ENCODE assay signal across 9 cellular contexts in the genomic region with DNA sequence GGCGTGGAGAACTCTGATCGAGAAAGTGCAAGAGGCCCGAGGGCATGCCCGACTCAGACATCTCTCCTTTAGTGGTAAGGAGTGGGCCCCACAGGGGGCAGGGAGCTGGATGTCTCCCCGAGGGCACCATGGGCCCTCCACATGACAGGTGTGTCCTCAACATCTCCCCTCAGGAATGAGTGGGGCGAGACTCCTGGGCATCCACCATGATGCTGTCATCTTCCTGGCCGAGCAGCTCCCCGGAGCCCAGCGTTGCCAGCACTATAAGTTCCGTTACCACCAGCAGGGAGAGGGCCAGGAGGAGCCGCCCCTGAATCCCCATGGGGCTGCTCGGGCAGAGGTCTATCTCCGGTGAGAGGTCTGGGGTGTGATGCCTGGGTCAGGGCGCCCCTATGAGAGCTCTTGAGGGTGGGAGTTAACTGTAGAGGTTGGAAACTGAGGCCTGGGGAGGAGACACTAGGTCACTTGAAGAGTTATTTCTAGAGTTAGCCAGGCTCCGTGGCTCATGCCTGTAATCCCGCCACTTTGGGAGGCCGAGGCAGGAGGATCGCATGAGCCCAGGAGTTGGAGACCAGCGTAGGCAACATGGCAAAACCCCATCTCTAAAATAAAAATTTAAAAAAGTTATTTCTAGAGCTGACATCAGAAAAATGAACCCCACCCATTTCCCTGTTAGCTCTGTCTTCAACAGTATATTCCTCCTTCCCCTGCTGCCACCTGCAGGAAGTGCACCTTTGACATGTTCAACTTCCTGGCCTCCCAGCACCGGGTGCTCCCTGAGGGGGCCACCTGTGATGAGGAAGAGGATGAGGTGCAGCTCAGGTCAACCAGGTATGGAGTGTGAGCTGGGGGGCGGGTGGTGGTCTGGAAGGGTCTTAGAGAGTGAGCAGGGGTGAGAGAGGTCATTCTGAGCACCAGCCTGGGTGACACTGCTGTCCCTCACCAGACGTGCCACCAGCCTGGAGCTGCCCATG. TPM values are rescaled to one million over a fixed set of nuclear protein-coding genes. Genes with fewer than 3 reads are reported as not detected.
DNase-seq lines count a peak whose midpoint lies in the region; ATAC-seq and TF ChIP-seq lines count a peak whose summit lies in the region.
"Had no signal": no experiment of that assay in that cellular context is flagged by ENCODE, and none has a peak within 500 bp of the region (broad histone marks: within the 10 kb centered on the region; RNA-seq: fewer than 3 reads in every experiment).

No MANE protein-coding gene starts in this region.

- H3K9me3 ChIP-seq in heart left ventricle (no peaks in the 10 kb centered on the region), OCI-LY1 (ENCODE audit: low read length) (no peaks in the 10 kb centered on the region), endodermal cell (ENCODE audit: control insufficient read depth, low read length) (no peaks in the 10 kb centered on the region)
- H3K9me3 ChIP-seq: esophagus muscularis mucosa had no signal

- no peak for TF ChIP-seq POLR2A in heart left ventricle (IDR thresholded peaks at IDR 0.05)

- no peaks in the 10 kb centered on the region for H3K9me2 ChIP-seq in OCI-LY1 (ENCODE audit: low read depth, low read length)

- no peaks in the 10 kb centered on the region for H3K9me3 Mint-ChIP-seq in endodermal cell

- peaks cover 49% of the 10 kb centered on the region for H3K36me3 Mint-ChIP-seq in endodermal cell (ENCODE audit: low read depth)

- intact Hi-C loops in left ventricle myocardium superior (cut with micrococcal nuclease) (no loop called here), heart left ventricle (cut with DNase I) (no loop called here)

- H3K4me1 ChIP-seq in heart left ventricle (peaks cover 3 to 30% (median 14%) of the 10 kb centered on the region in 12 donors), OCI-LY1 (ENCODE audit: insufficient read depth, low read length, severe bottlenecking) (peaks cover 22% of the 10 kb centered on the region), endodermal cell (ENCODE audit: control insufficient read depth, insufficient read depth, low read length) (no peaks in the 10 kb centered on the region)

- no peaks in the 10 kb centered on the region for H3K4me1 Mint-ChIP-seq in endodermal cell

- DNase-seq in left ventricle myocardium superior, result peak; percentile 31
- DNase-seq in heart left ventricle, result no peak
- DNase-seq in endodermal cell, result no peak
- no peak for DNase-seq in NCI-H2171 treated with DMSO at 0.1 percent for 48 hours (lab: John Stamatoyannopoulos, UW)
- no peak for DNase-seq in NOMO-1 (lab: John Stamatoyannopoulos, UW; ENCODE audit: unreplicated experiment in 2 of 2)
- no peak for DNase-seq in hippocampal formation (lab: John Stamatoyannopoulos, UW)

- H3K27me3 Mint-ChIP-seq in endodermal cell (ENCODE audit: insufficient read depth), result no peaks in the 10 kb centered on the region

- ATAC-seq in left ventricle myocardium superior (no peak), heart left ventricle (no peak), GM18520 (IDR thresholded peaks at IDR 0.05; ENCODE audit: unreplicated experiment) (no peak)

- H3K4me3 ChIP-seq in heart left ventricle, result no peak overlapping the region
- no peak overlapping the region for H3K4me3 ChIP-seq in OCI-LY1 (ENCODE audit: low read depth, low read length, poor library complexity, severe bottlenecking)
- H3K4me3 ChIP-seq in endodermal cell (ENCODE audit: low read length), result no peak overlapping the region
- H3K4me3 ChIP-seq: esophagus muscularis mucosa had no signal

- no peak overlapping the region for H3K9ac ChIP-seq in OCI-LY1 (ENCODE audit: low read length)
- no peak overlapping the region for H3K9ac ChIP-seq in endodermal cell (ENCODE audit: extremely low read depth, low read length, poor library complexity, severe bottlenecking)

- H4K20me1 ChIP-seq in OCI-LY1 (ENCODE audit: insufficient read depth, low read length), result no peaks in the 10 kb centered on the region

- H3K4me3 Mint-ChIP-seq in endodermal cell, result no peak overlapping the region

- TF ChIP-seq CTCF in heart left ventricle (IDR thresholded peaks at IDR 0.05) (no peak), OCI-LY1 (IDR thresholded peaks at IDR 0.05; ENCODE audit: low read length) (peak; percentile 21; the same call in 1 of the 2 replicates), endodermal cell (conservative IDR thresholded peaks at IDR 0.05) (peak; percentile 52)

- H3K36me3 ChIP-seq in heart left ventricle (peaks cover 0 to 70% (median 62%) of the 10 kb centered on the region in 9 donors), OCI-LY1 (ENCODE audit: insufficient read depth, low read length) (peaks cover 62% of the 10 kb centered on the region), endodermal cell (ENCODE audit: control insufficient read depth, insufficient read depth, low read length) (peaks cover 56% of the 10 kb centered on the region)

- H3F3A ChIP-seq in OCI-LY1 (ENCODE audit: insufficient read depth, low read length), result no peaks in the 10 kb centered on the region

- no peak overlapping the region for H3K27ac Mint-ChIP-seq in endodermal cell

- no peak overlapping the region for H3K4me2 ChIP-seq in OCI-LY1 (ENCODE audit: low read length)

- WGBS in heart left ventricle, 4 donors, result 87 to 91% (median 89%) methylated on average over 17 to 22 of the region's 22 CpGs
- 92 to 98% methylated on average over 11 to 22 of the region's 22 CpGs for WGBS in endodermal cell (ENCODE audit: insufficient coverage in 1 of 2, insufficient read length in 1 of 2), 2 experiments

- H3K27me3 ChIP-seq in heart left ventricle (no peaks in the 10 kb centered on the region), OCI-LY1 (ENCODE audit: insufficient read depth, low read length) (no peaks in the 10 kb centered on the region), endodermal cell (ENCODE audit: control insufficient read depth, insufficient read depth, low read length, poor library complexity, severe bottlenecking) (no peaks in the 10 kb centered on the region)
- H3K27me3 ChIP-seq: esophagus muscularis mucosa had no signal

- H3K27ac ChIP-seq in heart left ventricle (no peak overlapping the region), OCI-LY1 (ENCODE audit: low read depth, low read length, poor library complexity, severe bottlenecking) (no peak overlapping the region), endodermal cell (ENCODE audit: low read depth, low read length) (no peak overlapping the region)

- H2AFZ ChIP-seq in OCI-LY1 (ENCODE audit: low read length), result no peak overlapping the region

- no peaks in the 10 kb centered on the region for H3K79me2 ChIP-seq in OCI-LY1 (ENCODE audit: insufficient read depth, low read length)

RNA-seq across cellular contexts. Expression of gene IGFLR1, which starts 5.1 kb away (rescaled TPM):
- 3.2 TPM for total RNA-seq in left ventricle myocardium superior
- 10 to 100 TPM in 1 of 9 donors, 1 to 10 TPM in 7, under 1 TPM in 1; 0.74 to 25.2 (median 3.6) TPM for total RNA-seq in heart left ventricle
- 10 to 100 TPM in 1 of 2 donors, 1 to 10 TPM in 1; 3.4 to 10.8 TPM for polyA plus RNA-seq in heart left ventricle
- total RNA-seq in endodermal cell, result 1 to 10 TPM; 4.6 to 7.1 TPM
- polyA plus RNA-seq in endodermal cell (2013, experiment 1 of 2), result 9.0 TPM
- 6.1 TPM for polyA plus RNA-seq in endodermal cell (2013, experiment 2 of 2)

RNA-seq across cellular contexts. Expression of gene U2AF1L4, which starts 8.0 kb away (rescaled TPM):
- total RNA-seq in left ventricle myocardium superior (18.4 TPM), heart left ventricle (10 to 100 TPM; 14.3 to 32.8 (median 20.9) TPM), endodermal cell (10 to 100 TPM; 17.3 to 23.2 TPM)
- 10 to 100 TPM in 1 of 2 donors, 1 to 10 TPM in 1; 7.2 to 27.1 TPM for polyA plus RNA-seq in heart left ventricle
- polyA plus RNA-seq in endodermal cell (2013, experiment 1 of 2), result 20.7 TPM
- 16.6 TPM for polyA plus RNA-seq in endodermal cell (2013, experiment 2 of 2)

RNA-seq across cellular contexts. Expression of gene PSENEN, which starts 8.3 kb away (rescaled TPM):
- total RNA-seq in left ventricle myocardium superior, result 41.3 TPM
- 10 to 100 TPM; 25.2 to 69.0 (median 40.9) TPM for total RNA-seq in heart left ventricle
- polyA plus RNA-seq in heart left ventricle, result 10 to 100 TPM; 52.6 to 95.1 TPM
- 100 to 1,000 TPM; 101 to 109 TPM for total RNA-seq in endodermal cell
- polyA plus RNA-seq in endodermal cell (2013, experiment 1 of 2), result 76.8 TPM
- polyA plus RNA-seq in endodermal cell (2013, experiment 2 of 2), result 65.3 TPM

RNA-seq across cellular contexts. Expression of gene LIN37, which starts 11.2 kb away (rescaled TPM):
- total RNA-seq in left ventricle myocardium superior (8.3 TPM), heart left ventricle (10 to 100 TPM in 3 of 9 donors, 1 to 10 TPM in 6; 3.7 to 12.2 (median 7.6) TPM), endodermal cell (1 to 10 TPM; 6.6 to 7.6 TPM)
- 10 to 100 TPM; 20.1 to 23.0 TPM for polyA plus RNA-seq in heart left ventricle
- polyA plus RNA-seq in endodermal cell (2013, experiment 1 of 2), result 11.6 TPM
- polyA plus RNA-seq in endodermal cell (2013, experiment 2 of 2), result 10.4 TPM

RNA-seq across cellular contexts. Expression of gene KMT2B, which starts 19.4 kb away (rescaled TPM):
- total RNA-seq in left ventricle myocardium superior (15.8 TPM), heart left ventricle (10 to 100 TPM; 11.3 to 24.5 (median 15.7) TPM), endodermal cell (10 to 100 TPM; 48.1 to 54.0 TPM)
- polyA plus RNA-seq in heart left ventricle, result 10 to 100 TPM; 13.9 to 15.8 TPM
- 35.3 TPM for polyA plus RNA-seq in endodermal cell (2013, experiment 1 of 2)
- 28.0 TPM for polyA plus RNA-seq in endodermal cell (2013, experiment 2 of 2)

Comparison
In these comparisons a context has a peak if more than half of its experiments do, and no peak if none do; other contexts are left out.
1. CTCF ChIP-seq: peak in OCI-LY1 (single experiment) and endodermal cell (single experiment); none in heart left ventricle (0 of 12).